Comparison of ENCODE assay signal across 25 cellular contexts in genomic region chr2:23630111-23630480, GRCh38.
"Had no signal": no experiment of that assay in that cellular context is flagged by ENCODE, and none has a peak within 500 bp of the region (broad histone marks: within the 10 kb centered on the region; RNA-seq: fewer than 3 reads in every experiment).

No MANE protein-coding gene starts in this region.

- H3K9me3 Mint-ChIP-seq: activated B cell treated with CpG ODN at 0.5 μM for 24 hours; activated naive CD4-positive, alpha-beta T cell treated with anti-CD3 and anti-CD28 coated beads for 36 hours; activated naive CD8-positive, alpha-beta T cell treated with anti-CD3 and anti-CD28 coated beads for 36 hours; activated T-cell treated with anti-CD3 and anti-CD28 coated beads, Interleukin-2, amount 50 U/mL, for 72 hours; immature natural killer cell; stimulated activated effector memory CD8-positive, alpha-beta T cell treated with anti-CD3 and anti-CD28 coated beads, Interleukin-12 subunit alpha, Interleukin-12 subunit beta, amount 100 ng/mL, for 72 hours; stimulated activated naive CD8-positive, alpha-beta T cell treated with anti-CD3 and anti-CD28 coated beads, Interleukin-15, Interleukin-2, amounts not matched to agents 100 ng/mL and 50 ng/mL, for 24 hours; T-helper 2 cell treated with Interferon-gamma antibody and Interleukin-4, amounts not matched to agents 5 μg/mL and 100 μg/mL, for 36 hours had no signal

- H3K4me3 ChIP-seq: adrenal gland, body of pancreas, cardiac muscle cell, heart left ventricle, right lobe of liver, thoracic aorta, upper lobe of right lung had no signal

- H3K27ac Mint-ChIP-seq: activated B cell treated with CpG ODN at 0.5 μM for 24 hours; activated naive CD4-positive, alpha-beta T cell treated with anti-CD3 and anti-CD28 coated beads for 36 hours; activated naive CD8-positive, alpha-beta T cell treated with anti-CD3 and anti-CD28 coated beads for 36 hours; activated T-cell treated with anti-CD3 and anti-CD28 coated beads, Interleukin-2, amount 50 U/mL, for 72 hours; immature natural killer cell; memory B cell; stimulated activated effector memory CD8-positive, alpha-beta T cell treated with anti-CD3 and anti-CD28 coated beads, Interleukin-12 subunit alpha, Interleukin-12 subunit beta, amount 100 ng/mL, for 72 hours; stimulated activated naive CD8-positive, alpha-beta T cell treated with anti-CD3 and anti-CD28 coated beads, Interleukin-15, Interleukin-2, amounts not matched to agents 100 ng/mL and 50 ng/mL, for 24 hours; T-cell; T-helper 2 cell treated with Interferon-gamma antibody and Interleukin-4, amounts not matched to agents 5 μg/mL and 100 μg/mL, for 36 hours had no signal

- H3K4me3 Mint-ChIP-seq: activated B cell treated with CpG ODN at 0.5 μM for 24 hours; activated naive CD4-positive, alpha-beta T cell treated with anti-CD3 and anti-CD28 coated beads for 36 hours; activated naive CD8-positive, alpha-beta T cell treated with anti-CD3 and anti-CD28 coated beads for 36 hours; activated T-cell treated with anti-CD3 and anti-CD28 coated beads, Interleukin-2, amount 50 U/mL, for 72 hours; immature natural killer cell; memory B cell; stimulated activated effector memory CD8-positive, alpha-beta T cell treated with anti-CD3 and anti-CD28 coated beads, Interleukin-12 subunit alpha, Interleukin-12 subunit beta, amount 100 ng/mL, for 72 hours; stimulated activated naive CD8-positive, alpha-beta T cell treated with anti-CD3 and anti-CD28 coated beads, Interleukin-15, Interleukin-2, amounts not matched to agents 100 ng/mL and 50 ng/mL, for 24 hours; T-cell; T-helper 2 cell treated with Interferon-gamma antibody and Interleukin-4, amounts not matched to agents 5 μg/mL and 100 μg/mL, for 36 hours had no signal

- H3K4me1 ChIP-seq: adrenal gland, body of pancreas, heart left ventricle, right lobe of liver, upper lobe of right lung had no signal

- DNase-seq: activated B cell treated with CpG ODN at 0.5 μM for 24 hours; activated effector memory CD4-positive, alpha-beta T cell treated with anti-CD3 and anti-CD28 coated beads, Interleukin-2, amount 50 U/mL, for 16 hours; activated naive CD4-positive, alpha-beta T cell treated with anti-CD3 and anti-CD28 coated beads for 36 hours; activated naive CD8-positive, alpha-beta T cell treated with anti-CD3 and anti-CD28 coated beads for 36 hours; activated T-cell treated with anti-CD3 and anti-CD28 coated beads for 4 hours; activated T-cell treated with anti-CD3 and anti-CD28 coated beads, Interleukin-2, amount 50 U/mL, for 72 hours; adrenal gland; body of pancreas; cortex of kidney; foreskin fibroblast; hypothalamus; immature natural killer cell; right lobe of liver; stimulated activated CD4-positive, alpha-beta T cell treated with anti-CD3 and anti-CD28 coated beads, Interleukin-12 subunit alpha, Interleukin-12 subunit beta, amount 100 ng/mL, for 4 hours; stimulated activated CD4-positive, alpha-beta T cell treated with anti-CD3 and anti-CD28 coated beads, Interleukin-4, amount 100 ng/mL, for 24 hours; T-cell; upper lobe of right lung had no signal

- H3K27ac ChIP-seq: adrenal gland, body of pancreas, cardiac muscle cell, heart left ventricle, right lobe of liver, thoracic aorta, upper lobe of right lung had no signal

- H3K36me3 Mint-ChIP-seq: activated naive CD8-positive, alpha-beta T cell treated with anti-CD3 and anti-CD28 coated beads for 36 hours; immature natural killer cell; memory B cell; stimulated activated effector memory CD8-positive, alpha-beta T cell treated with anti-CD3 and anti-CD28 coated beads, Interleukin-12 subunit alpha, Interleukin-12 subunit beta, amount 100 ng/mL, for 72 hours; T-cell had no signal

- H3K4me1 Mint-ChIP-seq: activated B cell treated with CpG ODN at 0.5 μM for 24 hours; activated naive CD8-positive, alpha-beta T cell treated with anti-CD3 and anti-CD28 coated beads for 36 hours; immature natural killer cell; memory B cell; stimulated activated effector memory CD8-positive, alpha-beta T cell treated with anti-CD3 and anti-CD28 coated beads, Interleukin-12 subunit alpha, Interleukin-12 subunit beta, amount 100 ng/mL, for 72 hours had no signal

- H3K36me3 ChIP-seq: adrenal gland, cardiac muscle cell, heart left ventricle, right lobe of liver, thoracic aorta, upper lobe of right lung had no signal

- ATAC-seq: activated T-cell treated with anti-CD3 and anti-CD28 coated beads, Interleukin-2, amount 50 U/mL, for 72 hours; body of pancreas; esophagus mucosa; heart left ventricle; right lobe of liver; stimulated activated effector memory CD8-positive, alpha-beta T cell treated with anti-CD3 and anti-CD28 coated beads, Interleukin-12 subunit alpha, Interleukin-12 subunit beta, amount 100 ng/mL, for 72 hours; T-cell; upper lobe of right lung had no signal

- H3K27me3 ChIP-seq: adrenal gland, body of pancreas, cardiac muscle cell, heart left ventricle, right lobe of liver, upper lobe of right lung had no signal

- H3K27me3 Mint-ChIP-seq: activated B cell treated with CpG ODN at 0.5 μM for 24 hours; activated naive CD8-positive, alpha-beta T cell treated with anti-CD3 and anti-CD28 coated beads for 36 hours; memory B cell; stimulated activated naive CD8-positive, alpha-beta T cell treated with anti-CD3 and anti-CD28 coated beads, Interleukin-15, Interleukin-2, amounts not matched to agents 100 ng/mL and 50 ng/mL, for 24 hours; T-cell had no signal
